14 cellular contexts compared by ENCODE assay signal in genomic region chr7:94580601-94581000, GRCh38.
DNase-seq lines count a peak whose midpoint lies in the region; ATAC-seq, FAIRE-seq and TF ChIP-seq lines count a peak whose summit lies in the region.
"Had no signal": no experiment of that assay in that cellular context is flagged by ENCODE, and none has a peak within 500 bp of the region (broad histone marks: within the 10 kb centered on the region; RNA-seq: fewer than 3 reads in every experiment).

No MANE protein-coding gene starts in this region.

- H3K9me3 ChIP-seq in breast epithelium, result peaks cover 0 to 6% of the 10 kb centered on the region in 2 donors
- peaks cover 0 to 11% (median 0%) of the 10 kb centered on the region in 3 donors for H3K9me3 ChIP-seq in gastroesophageal sphincter
- no peaks in the 10 kb centered on the region for H3K9me3 ChIP-seq in ovary

- no peaks in the 10 kb centered on the region for H3K27me3 Mint-ChIP-seq in MCF 10A (ENCODE audit: insufficient read depth, unreplicated experiment)

- 71 to 100% methylated on average over 1 of the region's 1 CpG for WGBS in gastroesophageal sphincter (ENCODE audit: low coverage in 1 of 2), 2 donors
- WGBS in ovary, 3 donors, result 53 to 69% (median 65%) methylated on average over 1 of the region's 1 CpG

- H3K36me3 ChIP-seq in breast epithelium, result no peaks in the 10 kb centered on the region
- H3K36me3 ChIP-seq in gastroesophageal sphincter, result peaks cover 0 to 15% of the 10 kb centered on the region in 2 donors
- H3K36me3 ChIP-seq in ovary, result no peaks in the 10 kb centered on the region

- H3K9me3 Mint-ChIP-seq in MCF 10A (ENCODE audit: unreplicated experiment), result peaks cover 8% of the 10 kb centered on the region

- TF ChIP-seq POLR2A in breast epithelium (IDR thresholded peaks at IDR 0.05), result no peak
- TF ChIP-seq POLR2A in gastroesophageal sphincter (IDR thresholded peaks at IDR 0.05), result no peak
- TF ChIP-seq POLR2A in ovary (IDR thresholded peaks at IDR 0.05), result no peak

- H3K4me3 ChIP-seq in breast epithelium (no peak overlapping the region), gastroesophageal sphincter (no peak overlapping the region), ovary (no peak overlapping the region)
- H3K4me3 ChIP-seq: BLaER1, tibial artery had no signal

- POLR2A ChIA-PET in MCF 10A (lab: Yijun Ruan, JAX), result interaction anchor here (0.7 to 2.0 kb wide), 3 partner anchors 9 to 79 kb away, joined by 3 to 12 read pairs (median 3); partner anchors contain the start of gene SGCE
- POLR2A ChIA-PET in RWPE1 (lab: Yijun Ruan, JAX; ENCODE audit: low non-redundant PET), result no interaction called here

- CTCF ChIA-PET in MCF 10A (lab: Yijun Ruan, JAX), result no interaction called here
- CTCF ChIA-PET in RWPE1 (lab: Yijun Ruan, JAX), result interaction anchor here (0.6 kb wide), 1 partner anchor 244 kb away, joined by 3 read pairs; no protein-coding TSS in a partner anchor

- H3K4me1 ChIP-seq in breast epithelium (no peaks in the 10 kb centered on the region), gastroesophageal sphincter (no peaks in the 10 kb centered on the region), ovary (ENCODE audit: insufficient read depth) (no peaks in the 10 kb centered on the region)
- H3K4me1 ChIP-seq: BLaER1, tibial artery had no signal

- no peak overlapping the region for H3K4me3 Mint-ChIP-seq in MCF 10A (ENCODE audit: unreplicated experiment)
- H3K4me3 Mint-ChIP-seq: T-helper 1 cell treated with Interleukin-12 subunit alpha and Interleukin-12 subunit beta and Interleukin-4 antibody, amounts not matched to agents 30 μg/mL and 1 μg/mL, for 36 hours had no signal

- H3K27me3 ChIP-seq in breast epithelium (no peaks in the 10 kb centered on the region), gastroesophageal sphincter (no peaks in the 10 kb centered on the region), ovary (no peaks in the 10 kb centered on the region)
- H3K27me3 ChIP-seq: BLaER1, tibial artery had no signal

- DNase-seq in MCF 10A (ENCODE audit: unreplicated experiment), result peak; percentile 27
- no peak for DNase-seq in breast epithelium (ENCODE audit: low spot score in 2 of 2)
- peak; percentile 8 for DNase-seq in RWPE1 (ENCODE audit: low spot score)
- DNase-seq in urothelium cell line (ENCODE audit: low spot score), result peak; percentile 67
- DNase-seq in KG1 (lab: John Stamatoyannopoulos, UW), result no peak
- DNase-seq in ovary, result no peak
- DNase-seq: activated CD4-positive, alpha-beta T cell treated with anti-CD3 and anti-CD28 coated beads, Interleukin-2, amount 50 U/mL, for 4 hours; activated naive CD4-positive, alpha-beta T cell treated with anti-CD3 and anti-CD28 coated beads, Interleukin-2, amount 50 U/mL, for 16 hours; right cardiac atrium; tibial artery had no signal

- TF ChIP-seq CTCF in MCF 10A (IDR thresholded peaks at IDR 0.05; ENCODE audit: unreplicated experiment) (no peak), breast epithelium (IDR thresholded peaks at IDR 0.05) (no peak), RWPE1 (conservative IDR thresholded peaks at IDR 0.05; ENCODE audit: low read depth) (no peak), gastroesophageal sphincter (IDR thresholded peaks at IDR 0.05) (no peak), ovary (IDR thresholded peaks at IDR 0.05) (no peak)

- BruUV-seq in MCF 10A (replicated peaks; lab: Mats Ljungman, UMichigan), result no TSS peak

- H3K27ac ChIP-seq in breast epithelium (no peak overlapping the region), RWPE1 (no peak overlapping the region), gastroesophageal sphincter (no peak overlapping the region), ovary (no peak overlapping the region)
- H3K27ac ChIP-seq: BLaER1, tibial artery had no signal

- H3K36me3 Mint-ChIP-seq in MCF 10A (ENCODE audit: insufficient read depth, unreplicated experiment), result peaks cover 2% of the 10 kb centered on the region

- H3K27ac Mint-ChIP-seq in MCF 10A (ENCODE audit: low read depth, unreplicated experiment), result peak overlapping the region; percentile 21
- H3K27ac Mint-ChIP-seq: T-helper 1 cell treated with Interleukin-12 subunit alpha and Interleukin-12 subunit beta and Interleukin-4 antibody, amounts not matched to agents 30 μg/mL and 1 μg/mL, for 36 hours had no signal

- H3K4me1 Mint-ChIP-seq in MCF 10A (ENCODE audit: insufficient read depth, unreplicated experiment), result peaks cover 46% of the 10 kb centered on the region

- TF ChIP-seq EP300 in gastroesophageal sphincter (IDR thresholded peaks at IDR 0.05), result no peak
- no peak for TF ChIP-seq EP300 in ovary (IDR thresholded peaks at IDR 0.05)

- ATAC-seq in gastroesophageal sphincter, result peak; percentile 31
- ATAC-seq in HG03039 (IDR thresholded peaks at IDR 0.05; ENCODE audit: unreplicated experiment), result no peak
- ATAC-seq: right cardiac atrium had no signal

- FAIRE-seq in urothelium cell line (lab: Jason Lieb, UNC), result no peak

- intact Hi-C loops in MCF 10A (cut with micrococcal nuclease), result loop anchor here (5.0 kb wide), 2 partner anchors 77 to 117 kb away; partner anchors contain the start of gene SGCE
- intact Hi-C loops in breast epithelium (cut with DNase I; ENCODE audit: low total_unique reads), result loop anchor here (5.0 kb wide), 1 partner anchor 493 kb away; no protein-coding TSS in a partner anchor
- intact Hi-C loops in ovary (cut with DNase I), result no loop called here

Comparison
In these comparisons a context has a peak if more than half of its experiments do, and no peak if none do; other contexts are left out.
1. DNase-seq: peak in MCF 10A (single experiment), RWPE1 (single experiment) and urothelium cell line (single experiment); none in breast epithelium (0 of 2), KG1 (single experiment) and ovary (0 of 5).
2. intact Hi-C loops: an anchor here in MCF 10A (5.0 kb wide) and breast epithelium (5.0 kb wide); none called in ovary.